In the genomic region with DNA sequence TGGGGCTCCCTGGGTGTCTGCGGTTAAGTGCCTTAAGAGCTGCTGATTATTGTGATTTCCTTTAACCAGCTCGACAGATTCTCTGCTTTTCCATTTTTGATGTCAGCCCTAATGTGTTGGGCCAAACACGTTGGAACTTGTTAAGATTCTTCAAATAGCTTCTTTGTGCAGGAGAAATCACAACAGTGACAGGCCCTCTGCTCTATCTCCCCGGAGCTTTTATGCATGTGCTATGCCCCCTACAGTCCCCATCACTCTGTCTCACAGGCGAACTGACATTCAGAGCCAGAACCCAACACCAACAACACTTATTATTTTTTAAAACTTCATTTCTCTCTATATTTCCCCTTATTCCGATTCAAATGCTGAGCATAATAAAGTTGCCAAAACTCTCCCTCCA, we compare ENCODE assay signal across 32 cellular contexts.
"Had no signal": no experiment of that assay in that cellular context is flagged by ENCODE, and none has a peak within 500 bp of the region (broad histone marks: within the 10 kb centered on the region; RNA-seq: fewer than 3 reads in every experiment).

No MANE protein-coding gene starts in this region.

- H3K4me1 Mint-ChIP-seq: immature natural killer cell; naive thymus-derived CD8-positive, alpha-beta T cell; nephron; neural progenitor cell; stimulated activated memory B cell treated with anti-CD40 and anti-IgM and Interleukin-4, amounts not matched to agents 10 μg/mL and 1 μg/mL and 100 μg/mL, for 72 hours; stimulated activated naive CD8-positive, alpha-beta T cell treated with anti-CD3 and anti-CD28 coated beads, Interleukin-15, amount 100 ng/mL, for 72 hours had no signal

- H3K9ac ChIP-seq: neural progenitor cell, parathyroid adenoma had no signal

- H3K4me2 ChIP-seq: neural progenitor cell, smooth muscle cell had no signal

- H3K4me3 ChIP-seq: lower lobe of right lung, neural progenitor cell, right atrium auricular region, right lobe of liver, smooth muscle cell, testis, thyroid gland, transverse colon, upper lobe of left lung, vagina had no signal

- H3K27me3 ChIP-seq: neural progenitor cell, neutrophil, right atrium auricular region, right lobe of liver, testis, thyroid gland, transverse colon, upper lobe of left lung, vagina had no signal

- H3K27ac Mint-ChIP-seq: immature natural killer cell; naive thymus-derived CD8-positive, alpha-beta T cell; nephron; neural progenitor cell; stimulated activated memory B cell treated with anti-CD40 and anti-IgM and Interleukin-4, amounts not matched to agents 10 μg/mL and 1 μg/mL and 100 μg/mL, for 72 hours; stimulated activated naive CD8-positive, alpha-beta T cell treated with anti-CD3 and anti-CD28 coated beads, Interleukin-15, amount 100 ng/mL, for 72 hours had no signal

- DNase-seq: hypothalamus; immature natural killer cell; kidney glomerular epithelial cell; left cardiac atrium; left ventricle myocardium superior; lower lobe of right lung; mammary epithelial cell; mesenchymal stem cell; naive thymus-derived CD8-positive, alpha-beta T cell; occipital lobe; right lobe of liver; stimulated activated CD4-positive, alpha-beta T cell treated with anti-CD3 and anti-CD28 coated beads, Interleukin-1b, Interleukin-23, amount 100 ng/mL, for 48 hours; stimulated activated CD4-positive, alpha-beta T cell treated with anti-CD3 and anti-CD28 coated beads, Interleukin-2, amount 100 ng/mL, for 48 hours; stimulated activated CD4-positive, alpha-beta T cell treated with anti-CD3 and anti-CD28 coated beads, Interleukin-4, amount 100 ng/mL, for 4 hours; stimulated activated CD8-positive, alpha-beta memory T cell treated with anti-CD3 and anti-CD28 coated beads, Interleukin-4, amount 100 ng/mL, for 48 hours; stimulated activated naive CD4-positive, alpha-beta T cell treated with Interleukin-2 at 50 U/mL for 16 hours; stimulated activated naive CD8-positive, alpha-beta T cell treated with anti-CD3 and anti-CD28 coated beads, Interleukin-15, amount 100 ng/mL, for 72 hours; substantia nigra; testis; thyroid gland; transverse colon; upper lobe of left lung had no signal

- H2AFZ ChIP-seq: neural progenitor cell, parathyroid adenoma had no signal

- H3K27ac ChIP-seq: lower lobe of right lung, neural progenitor cell, neutrophil, parathyroid adenoma, right atrium auricular region, right lobe of liver, testis, thyroid gland, transverse colon, upper lobe of left lung, vagina had no signal

- H3K4me1 ChIP-seq: lower lobe of right lung, neural progenitor cell, parathyroid adenoma, right atrium auricular region, right lobe of liver, testis, thyroid gland, transverse colon, upper lobe of left lung, vagina had no signal

- H3K79me2 ChIP-seq: parathyroid adenoma had no signal

- H3K4me3 Mint-ChIP-seq: immature natural killer cell; naive thymus-derived CD8-positive, alpha-beta T cell; nephron; neural progenitor cell; stimulated activated memory B cell treated with anti-CD40 and anti-IgM and Interleukin-4, amounts not matched to agents 10 μg/mL and 1 μg/mL and 100 μg/mL, for 72 hours; stimulated activated naive CD8-positive, alpha-beta T cell treated with anti-CD3 and anti-CD28 coated beads, Interleukin-15, amount 100 ng/mL, for 72 hours had no signal

- H3K36me3 ChIP-seq: lower lobe of right lung, neural progenitor cell, neutrophil, right atrium auricular region, right lobe of liver, thyroid gland, transverse colon, upper lobe of left lung, vagina had no signal

- ATAC-seq: left cardiac atrium; left lobe of liver; left ventricle myocardium superior; lower lobe of right lung; naive thymus-derived CD8-positive, alpha-beta T cell; right lobe of liver; stimulated activated memory B cell treated with anti-CD40 and anti-IgM and Interleukin-4, amounts not matched to agents 10 μg/mL and 1 μg/mL and 100 μg/mL, for 72 hours; stimulated activated naive CD8-positive, alpha-beta T cell treated with anti-CD3 and anti-CD28 coated beads, Interleukin-15, amount 100 ng/mL, for 72 hours had no signal

- H3K27me3 Mint-ChIP-seq: stimulated activated memory B cell treated with anti-CD40 and anti-IgM and Interleukin-4, amounts not matched to agents 10 μg/mL and 1 μg/mL and 100 μg/mL, for 72 hours; stimulated activated naive CD8-positive, alpha-beta T cell treated with anti-CD3 and anti-CD28 coated beads, Interleukin-15, amount 100 ng/mL, for 72 hours had no signal

- FAIRE-seq: islet of Langerhans had no signal

- H3K36me3 Mint-ChIP-seq: immature natural killer cell; naive thymus-derived CD8-positive, alpha-beta T cell; neural progenitor cell; stimulated activated memory B cell treated with anti-CD40 and anti-IgM and Interleukin-4, amounts not matched to agents 10 μg/mL and 1 μg/mL and 100 μg/mL, for 72 hours had no signal

- H3K9me3 ChIP-seq: lower lobe of right lung, right atrium auricular region, right lobe of liver, testis, thyroid gland, transverse colon, upper lobe of left lung, vagina had no signal
